In genomic region chr14:55160989-55161388, GRCh38 we compare ENCODE assay signal across 8 cellular contexts. TPM values are rescaled to one million over a fixed set of nuclear protein-coding genes. Genes with fewer than 3 reads are reported as not detected.
DNase-seq lines count a peak whose midpoint lies in the region; ATAC-seq and TF ChIP-seq lines count a peak whose summit lies in the region.

No MANE protein-coding gene starts in this region.

- no peak for DNase-seq in CD14-positive monocyte (ENCODE audit: low spot score)
- no peak for DNase-seq in H9
- peak; percentile 29 for DNase-seq in germinal center (ENCODE audit: low spot score)
- no peak for DNase-seq in spleen
- DNase-seq in activated T-cell treated with anti-CD3 and anti-CD28 coated beads, Interleukin-2, amount 50 U/mL, for 48 hours, result no peak

- no peak overlapping the region for H2AFZ ChIP-seq in H9 (ENCODE audit: low read length)

- TF ChIP-seq CTCF in CD14-positive monocyte (IDR thresholded peaks at IDR 0.05), result peak; percentile 71
- TF ChIP-seq CTCF in H9 (conservative IDR thresholded peaks at IDR 0.05), result peak; percentile 57
- peak; percentile 46 to 75 (median 62) for TF ChIP-seq CTCF in spleen (IDR thresholded peaks at IDR 0.05 in 8 of 11, conservative IDR thresholded peaks at IDR 0.05 in 3 of 11)

- H3K9ac ChIP-seq in H9 (ENCODE audit: extremely low read depth, insufficient read length, low read length), result no peak overlapping the region

- H3K23ac ChIP-seq in H9 (ENCODE audit: insufficient read length, low read depth, low read length), result no peak overlapping the region

- intact Hi-C loops in CD14-positive monocyte (cut with micrococcal nuclease) (loop anchor here in 1 of 2 donors (2.0 kb wide), 1 partner anchor 72 kb away; no protein-coding TSS in a partner anchor), spleen (cut with DNase I; ENCODE audit: low total_unique reads) (no loop called here)

- H3K9me3 ChIP-seq in H9 (ENCODE audit: control insufficient read depth, low read depth, low read length), result no peaks in the 10 kb centered on the region
- no peaks in the 10 kb centered on the region for H3K9me3 ChIP-seq in spleen

- no peak overlapping the region for H4K5ac ChIP-seq in H9 (ENCODE audit: insufficient read length, low read depth, low read length)

- H3K36me3 Mint-ChIP-seq in CD14-positive monocyte, result peaks cover 46 to 66% of the 10 kb centered on the region in 2 donors
- peaks cover 43 to 76% (median 75%) of the 10 kb centered on the region in 3 experiments; a peak in 6 of 7 replicates for H3K36me3 Mint-ChIP-seq in H9 (ENCODE audit: insufficient read depth in 1 of 3, low read depth in 3 of 3)

- no peak overlapping the region for H2BK20ac ChIP-seq in H9 (ENCODE audit: low read depth, low read length, poor library complexity, severe bottlenecking)

- no peaks in the 10 kb centered on the region for H3K27me3 Mint-ChIP-seq in CD14-positive monocyte (ENCODE audit: low read depth in 3 of 3)
- H3K27me3 Mint-ChIP-seq in H9 (ENCODE audit: low read depth), result no peaks in the 10 kb centered on the region

- H3K4me1 Mint-ChIP-seq in CD14-positive monocyte (no peaks in the 10 kb centered on the region), H9 (no peaks in the 10 kb centered on the region)

- H3K14ac ChIP-seq in H9 (ENCODE audit: insufficient read depth, low read length), result no peak overlapping the region

- no peak overlapping the region for H4K91ac ChIP-seq in H9 (ENCODE audit: insufficient read length, low read depth, low read length)

- H2BK12ac ChIP-seq in H9 (ENCODE audit: insufficient read length, low read depth, low read length), result no peak overlapping the region

- no peak overlapping the region for H3K4ac ChIP-seq in H9 (ENCODE audit: low read depth, low read length)

- no peaks in the 10 kb centered on the region for H3K79me2 ChIP-seq in H9 (ENCODE audit: insufficient read depth, low read length)

- no peaks in the 10 kb centered on the region for H3K79me1 ChIP-seq in H9 (ENCODE audit: insufficient read depth, low read depth, low read length, poor library complexity, severe bottlenecking)

- H3K27me3 ChIP-seq in H9 (ENCODE audit: insufficient read depth, low read length) (no peaks in the 10 kb centered on the region), spleen (replicated peaks in 1 of 7) (no peaks in the 10 kb centered on the region)

- H4K20me1 ChIP-seq in H9 (ENCODE audit: control insufficient read depth, insufficient read depth, insufficient read length), result no peaks in the 10 kb centered on the region

- no peak overlapping the region for H3K4me2 ChIP-seq in H9 (ENCODE audit: insufficient read depth, insufficient read length, low read length)

- H3K27ac ChIP-seq in H9 (ENCODE audit: insufficient read length, low read depth, low read length), result no peak overlapping the region
- H3K27ac ChIP-seq in spleen, result no peak overlapping the region

- no peak overlapping the region for H2BK15ac ChIP-seq in H9 (ENCODE audit: low read depth, low read length)

- no peak overlapping the region for H3K4me3 ChIP-seq in spleen

- no peaks in the 10 kb centered on the region for H3K9me3 Mint-ChIP-seq in CD14-positive monocyte
- H3K9me3 Mint-ChIP-seq in H9, result no peaks in the 10 kb centered on the region

- peak overlapping the region in 2 of 7 donors; percentile 32 to 69 for H3K27ac Mint-ChIP-seq in CD14-positive monocyte
- no peak overlapping the region for H3K27ac Mint-ChIP-seq in H9

- no peak overlapping the region for H2BK5ac ChIP-seq in H9 (ENCODE audit: insufficient read length, low read length)

- no peaks in the 10 kb centered on the region for H3K4me1 ChIP-seq in H9 (ENCODE audit: insufficient read depth, low read length)
- peaks cover 0 to 9% (median 0%) of the 10 kb centered on the region in 6 donors for H3K4me1 ChIP-seq in spleen

- no peak overlapping the region for H2AK5ac ChIP-seq in H9 (ENCODE audit: insufficient read length, low read length)

- no peak overlapping the region for H2BK120ac ChIP-seq in H9 (ENCODE audit: low read depth, low read length, poor library complexity, severe bottlenecking)

- peaks cover 0 to 18% (median 0%) of the 10 kb centered on the region in 6 donors for H3K36me3 ChIP-seq in spleen

- no peak overlapping the region for H3K18ac ChIP-seq in H9 (ENCODE audit: insufficient read length, low read depth, low read length)

- H3K56ac ChIP-seq in H9 (ENCODE audit: insufficient read length, low read depth, low read length), result no peak overlapping the region

- H3K4me3 Mint-ChIP-seq in CD14-positive monocyte (no peak overlapping the region), H9 (no peak overlapping the region)

- ATAC-seq in SK-N-SH treated with all-trans-retinoic acid at 6 μM for 48 hours (peak; percentile 87; the same call in 2 of the 3 replicates), GM19467 (IDR thresholded peaks at IDR 0.05; ENCODE audit: unreplicated experiment) (no peak), GM21723 (IDR thresholded peaks at IDR 0.05; ENCODE audit: unreplicated experiment) (no peak)

- no peak for TF ChIP-seq POLR2A in spleen (IDR thresholded peaks at IDR 0.05)

- no peak overlapping the region for H4K8ac ChIP-seq in H9 (replicated peaks; ENCODE audit: insufficient read length, low read depth, low read length)

- no peaks in the 10 kb centered on the region for H3K23me2 ChIP-seq in H9 (ENCODE audit: insufficient read length, low read depth, low read length, poor library complexity, severe bottlenecking)

- H3T11ph ChIP-seq in H9 (ENCODE audit: low read length), result no peak overlapping the region

TF ChIP-seq in SK-N-SH treated with all-trans-retinoic acid at 6 μM for 48 hours, 23 proteins besides CTCF, POLR2A, EP300 and RAD21:
- TF ChIP-seq ZNF70 (CRISPR knock-in tag; IDR thresholded peaks at IDR 0.05), result no peak
- TF ChIP-seq RARB (CRISPR knock-in tag; IDR thresholded peaks at IDR 0.05), result no peak
- TF ChIP-seq ZFP3 (CRISPR knock-in tag; IDR thresholded peaks at IDR 0.05), result no peak
- no peak for TF ChIP-seq ARNTL (CRISPR knock-in tag; IDR thresholded peaks at IDR 0.05; ENCODE audit: borderline replicate concordance, low read depth)
- TF ChIP-seq CREB5 (CRISPR knock-in tag; IDR thresholded peaks at IDR 0.05; ENCODE audit: low read depth), result no peak
- no peak for TF ChIP-seq POU6F1 (CRISPR knock-in tag; IDR thresholded peaks at IDR 0.05; ENCODE audit: borderline replicate concordance, low read depth)
- no peak for TF ChIP-seq TCF4 (CRISPR knock-in tag; IDR thresholded peaks at IDR 0.05; ENCODE audit: borderline replicate concordance)
- TF ChIP-seq GLIS3 (CRISPR knock-in tag; IDR thresholded peaks at IDR 0.05), result no peak
- no peak for TF ChIP-seq TOX (CRISPR knock-in tag; IDR thresholded peaks at IDR 0.05; ENCODE audit: borderline replicate concordance)
- TF ChIP-seq SNAI2 (CRISPR knock-in tag; IDR thresholded peaks at IDR 0.05), result no peak
- no peak for TF ChIP-seq ZFP30 (CRISPR knock-in tag; IDR thresholded peaks at IDR 0.05)
- TF ChIP-seq OSR1 (CRISPR knock-in tag; IDR thresholded peaks at IDR 0.05), result no peak
- TF ChIP-seq PPARA (CRISPR knock-in tag; IDR thresholded peaks at IDR 0.05; ENCODE audit: borderline replicate concordance), result no peak

RNA-seq across cellular contexts. Expression of gene DLGAP5, which starts 30.4 kb away (rescaled TPM):
- polyA plus RNA-seq in CD14-positive monocyte (under 1 TPM in 1 of 2 donors, not detected in 1; 0.23 TPM), spleen (1 to 10 TPM in 2 of 3 donors, under 1 TPM in 1; 0.50 to 3.4 (median 1.6) TPM)
- total RNA-seq in H9 (2021) (115 and 118 TPM in 2 replicates), spleen (1 to 10 TPM; 1.6 to 8.1 (median 4.3) TPM)

RNA-seq across cellular contexts. Expression of gene LGALS3, which starts 31.9 kb away (rescaled TPM):
- polyA plus RNA-seq in CD14-positive monocyte (100 to 1,000 TPM; 788 to 878 TPM), spleen (100 to 1,000 TPM in 1 of 3 donors, 10 to 100 TPM in 2; 61.1 to 201 (median 69.1) TPM)
- total RNA-seq in H9 (2021) (3.7 and 4.0 TPM in 2 replicates), spleen (10 to 100 TPM; 37.4 to 71.1 (median 48.8) TPM)

Comparison
In these comparisons a context has a peak if more than half of its experiments do, and no peak if none do; other contexts are left out.
1. RNA of gene DLGAP5, which starts 30.4 kb away (total RNA-seq): 115 to 118 TPM in H9; 1.6 to 8.1 TPM in spleen; every median in the first group is over 10 times any median in the second.
2. Peak in every context shown above with its lines, with median percentiles within 50 percentile points of each other: CTCF ChIP-seq.